In genomic region chr16:69435977-69436729, GRCh38 we compare ENCODE assay signal across 1 cellular context.
TF ChIP-seq lines count a peak whose summit lies in the region.

No MANE protein-coding gene starts in this region.

TF ChIP-seq in endothelial cell of umbilical vein, 7 proteins besides CTCF, POLR2A, EP300 and RAD21 (continued from another document):
- no peak for TF ChIP-seq EZH2 (IDR thresholded peaks at IDR 0.05; ENCODE audit: borderline replicate concordance, low read depth, low read length, severe bottlenecking)
